Comparison of ENCODE assay signal across 36 cellular contexts in genomic region chr1:188281927-188282326, GRCh38.
"Had no signal": no experiment of that assay in that cellular context is flagged by ENCODE, and none has a peak within 500 bp of the region (broad histone marks: within the 10 kb centered on the region; RNA-seq: fewer than 3 reads in every experiment).

No MANE protein-coding gene starts in this region.

- H3K4me3 ChIP-seq: body of pancreas, esophagus squamous epithelium, gastrocnemius medialis, pancreas, psoas muscle, sigmoid colon, stomach, thyroid gland, upper lobe of left lung, vagina had no signal

- H3K36me3 ChIP-seq: esophagus squamous epithelium, gastrocnemius medialis, neutrophil, pancreas, sigmoid colon, stomach, thyroid gland, upper lobe of left lung, vagina, WERI-Rb-1 had no signal

- H3K27ac ChIP-seq: body of pancreas, epithelial cell of prostate, esophagus squamous epithelium, gastrocnemius medialis, neutrophil, pancreas, psoas muscle, sigmoid colon, stomach, thyroid gland, upper lobe of left lung, vagina, WERI-Rb-1 had no signal

- ATAC-seq: activated CD4-positive, CD25-positive, alpha-beta regulatory T cell treated with anti-CD3 and anti-CD28 coated beads, Interleukin-2, amount 50 U/mL, for 24 hours; body of pancreas; gastrocnemius medialis; left cardiac atrium; left ventricle myocardium superior; pancreas; psoas muscle; stimulated activated memory B cell treated with anti-CD40 and anti-IgM and Interleukin-4, amounts not matched to agents 10 μg/mL and 1 μg/mL and 100 μg/mL, for 72 hours had no signal

- DNase-seq: activated CD4-positive, alpha-beta T cell treated with anti-CD3 and anti-CD28 coated beads for 48 hours; activated CD4-positive, alpha-beta T cell treated with anti-CD3 and anti-CD28 coated beads, Interleukin-2, amount 50 U/mL, for 48 hours; activated CD8-positive, alpha-beta memory T cell treated with anti-CD3 and anti-CD28 coated beads for 24 hours; activated effector memory CD4-positive, alpha-beta T cell treated with Interleukin-2 at 50 U/mL for 16 hours; activated naive CD4-positive, alpha-beta T cell treated with anti-CD3 and anti-CD28 coated beads for 36 hours; activated naive CD8-positive, alpha-beta T cell treated with anti-CD3 and anti-CD28 coated beads, Interleukin-2, amount 10 ng/mL, durations not matched to agents 7 days and 5 days; anterior cingulate cortex; body of pancreas; dermis blood vessel endothelial cell; effector CD8-positive, alpha-beta T cell; esophagus squamous epithelium; gastrocnemius medialis; glutamatergic neuron; islet precursor cell; left cardiac atrium; left ventricle myocardium superior; naive B cell; nephron progenitor cell; pancreas; psoas muscle; sigmoid colon; small intestine; stimulated activated CD4-positive, alpha-beta T cell treated with anti-CD3 and anti-CD28 coated beads, Interleukin-1b, Interleukin-23, amount 100 ng/mL, for 48 hours; stimulated activated CD4-positive, alpha-beta T cell treated with anti-CD3 and anti-CD28 coated beads, Interleukin-4, amount 100 ng/mL, for 4 hours; stimulated activated CD8-positive, alpha-beta memory T cell treated with anti-CD3 and anti-CD28 coated beads, Interleukin-4, amount 100 ng/mL, for 48 hours; stomach; SW 1271; T-helper 9 cell; thyroid gland; upper lobe of left lung; WERI-Rb-1 had no signal

- H3K27me3 ChIP-seq: body of pancreas, esophagus squamous epithelium, gastrocnemius medialis, neutrophil, pancreas, sigmoid colon, stomach, thyroid gland, upper lobe of left lung, vagina had no signal
